In the genomic region with DNA sequence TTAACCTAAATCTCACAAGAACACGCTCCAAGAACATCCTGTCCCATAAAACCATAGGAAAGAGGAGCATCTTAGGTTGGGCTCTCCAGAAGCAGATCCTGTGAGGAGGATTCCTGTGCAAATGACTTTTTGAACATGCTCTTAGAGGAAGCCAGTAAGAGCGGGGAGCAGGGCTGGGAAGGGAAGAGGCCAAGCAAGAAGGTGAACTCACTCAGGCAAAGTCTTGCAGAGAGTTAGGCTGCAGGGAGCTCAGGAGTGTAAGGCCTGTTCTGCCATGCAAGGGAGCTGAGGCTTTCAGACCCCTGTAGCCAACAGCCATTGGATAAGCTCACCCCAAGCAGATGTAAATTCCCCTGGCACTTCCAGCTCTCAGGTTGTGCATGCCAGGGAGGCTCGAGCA, we compare ENCODE assay signal across 9 cellular contexts.
"Had no signal": no experiment of that assay in that cellular context is flagged by ENCODE, and none has a peak within 500 bp of the region (broad histone marks: within the 10 kb centered on the region; RNA-seq: fewer than 3 reads in every experiment).

No MANE protein-coding gene starts in this region.

- H3K36me3 ChIP-seq: HAP-1 had no signal

- H3K4me1 ChIP-seq: HAP-1 had no signal

- DNase-seq: GM23248, GOT3, H7, H9, HCEC 1CT, HFFc6 had no signal

- H3K9me3 ChIP-seq: HAP-1 had no signal

- ATAC-seq: GM23338, HCT116 had no signal

- H3K27ac ChIP-seq: GM23248 had no signal

- H3K27ac Mint-ChIP-seq: GM23338, H9, HFFc6 had no signal

- H3K4me3 ChIP-seq: GM23248, GM23338, HAP-1 had no signal

- H3K4me2 ChIP-seq: GM23338 had no signal

- H3K4me3 Mint-ChIP-seq: GM23338, H9, HFFc6 had no signal

- H3K9ac ChIP-seq: GM23248 had no signal

- H2AFZ ChIP-seq: GM23248, GM23338 had no signal
